9 cellular contexts compared by ENCODE assay signal in genomic region chr6:73803562-73804221, GRCh38.
DNase-seq lines count a peak whose midpoint lies in the region; ATAC-seq and TF ChIP-seq lines count a peak whose summit lies in the region.
"Had no signal": no experiment of that assay in that cellular context is flagged by ENCODE, and none has a peak within 500 bp of the region (broad histone marks: within the 10 kb centered on the region; RNA-seq: fewer than 3 reads in every experiment).

No MANE protein-coding gene starts in this region.

- CTCF ChIA-PET in AG04449 (lab: Yijun Ruan, JAX): interaction anchor here (0.9 to 2.3 kb wide), 8 partner anchors 11 to 1403 kb away, joined by 3 to 11 read pairs (median 4); no protein-coding TSS in a partner anchor

- H3K4me3 ChIP-seq in AG04449 (ENCODE audit: low read depth, low read length): no peak overlapping the region

- no peak for ATAC-seq in HG02610 (IDR thresholded peaks at IDR 0.05; ENCODE audit: unreplicated experiment)
- ATAC-seq in GM21576 (IDR thresholded peaks at IDR 0.05; ENCODE audit: unreplicated experiment): no peak

- POLR2A ChIA-PET in AG04449 (lab: Yijun Ruan, JAX): interaction anchor here (0.6 to 1.2 kb wide), 2 partner anchors 1403 to 1481 kb away, joined by 3 to 5 read pairs; partner anchors contain the start of gene COL12A1

- DNase-seq in AG04449 (ENCODE audit: low read depth, low spot score) (peak; percentile 98), GM04504 (ENCODE audit: low read depth) (peak; percentile 85), NCI-H82 (lab: John Stamatoyannopoulos, UW) (peak; percentile 77), ecto neural progenitor cell (ENCODE audit: low spot score) (peak; percentile 63), non-pigmented ciliary epithelial cell (ENCODE audit: low read depth) (peak; percentile 96), DMS79 treated with DMSO at 0.1 percent for 48 hours (lab: John Stamatoyannopoulos, UW) (no peak)
- DNase-seq: naive B cell had no signal

- TF ChIP-seq CTCF in AG04449 (IDR thresholded peaks at IDR 0.05; ENCODE audit: insufficient read depth, low read length, missing control alignments): peak; percentile 62
